In genomic region chr5:885529-885928, GRCh38 we compare ENCODE assay signal across 24 cellular contexts. TPM values are rescaled to one million over a fixed set of nuclear protein-coding genes. Genes with fewer than 3 reads are reported as not detected.
DNase-seq lines count a peak whose midpoint lies in the region; TF ChIP-seq lines count a peak whose summit lies in the region.
"Had no signal": no experiment of that assay in that cellular context is flagged by ENCODE, and none has a peak within 500 bp of the region (broad histone marks: within the 10 kb centered on the region; RNA-seq: fewer than 3 reads in every experiment).

No MANE protein-coding gene starts in this region.

- intact Hi-C loops in testis (cut with DNase I; ENCODE audit: low total_unique reads): no loop called here

- 84 to 93% methylated on average over 6 to 13 of the region's 13 CpGs for WGBS in testis, 2 donors

- H3K36me3 ChIP-seq in testis (ENCODE audit: low read depth, missing control alignments): no peaks in the 10 kb centered on the region

- no peaks in the 10 kb centered on the region for H3K27me3 ChIP-seq in testis
- H3K27me3 ChIP-seq: BLaER1 treated with 17β-estradiol and CSF1 and Interleukin-3, amounts not matched to agents 10 nM and 100 nM; Peyer's patch; upper lobe of left lung had no signal

- no peak for TF ChIP-seq POLR2A in testis (IDR thresholded peaks at IDR 0.05)

- no peaks in the 10 kb centered on the region for H3K9me3 ChIP-seq in testis
- H3K9me3 ChIP-seq: HAP-1, Peyer's patch, upper lobe of left lung had no signal

- TF ChIP-seq CTCF in testis (IDR thresholded peaks at IDR 0.05): no peak

- DNase-seq in NCI-H510A treated with DMSO at 0.1 percent for 48 hours (lab: John Stamatoyannopoulos, UW) (peak; percentile 31), NCI-H510A (lab: John Stamatoyannopoulos, UW) (no peak), cerebellar cortex (ENCODE audit: low spot score) (peak; percentile 47), hypothalamus (lab: John Stamatoyannopoulos, UW) (peak in 30 of 51 donors; percentile 4 to 68 (median 32)), testis (peak; percentile 54), NCI-H1930 (lab: John Stamatoyannopoulos, UW) (no peak), NCI-H524 treated with DMSO at 0.1 percent for 48 hours (lab: John Stamatoyannopoulos, UW) (no peak), NCI-H446 treated with DMSO at 0.1 percent for 48 hours (lab: John Stamatoyannopoulos, UW) (no peak)
- DNase-seq: 8988T; activated CD4-positive, alpha-beta T cell treated with anti-CD3 and anti-CD28 coated beads, Interleukin-2, amount 50 U/mL, for 4 hours; activated naive CD8-positive, alpha-beta T cell treated with anti-CD3 and anti-CD28 coated beads for 36 hours; activated T-cell treated with anti-CD3 and anti-CD28 coated beads, Interleukin-2, amount 50 U/mL, for 4 hours; DMS 273 treated with DMSO at 0.1 percent for 48 hours; Karpas-422; mesendoderm; NCI-H1436 treated with DMSO at 0.1 percent for 48 hours; NCI-H82; nephron progenitor cell; stimulated activated CD4-positive, alpha-beta T cell treated with anti-CD3 and anti-CD28 coated beads, Interleukin-15, amount 100 ng/mL, for 24 hours; stimulated activated naive CD4-positive, alpha-beta T cell had no signal

- H3K4me3 ChIP-seq in testis: no peak overlapping the region
- H3K4me3 ChIP-seq: BLaER1 treated with 17β-estradiol and CSF1 and Interleukin-3, amounts not matched to agents 10 nM and 100 nM; HAP-1; Peyer's patch; upper lobe of left lung had no signal

- H3K27ac ChIP-seq in testis: no peak overlapping the region
- H3K27ac ChIP-seq: BLaER1 treated with 17β-estradiol and CSF1 and Interleukin-3, amounts not matched to agents 10 nM and 100 nM; Peyer's patch; upper lobe of left lung had no signal

- H3K4me1 ChIP-seq in testis: no peaks in the 10 kb centered on the region
- H3K4me1 ChIP-seq: HAP-1, Peyer's patch had no signal

RNA-seq across cellular contexts. Expression of gene BRD9, which starts 7.1 kb away (rescaled TPM):
- total RNA-seq in testis: 100 to 1,000 TPM in 1 of 2 donors, 10 to 100 TPM in 1; 68.6 to 101 TPM
- polyA plus RNA-seq in testis (ENCODE audit: insufficient read depth, low read depth, low replicate concordance): 51.5 TPM

RNA-seq across cellular contexts. Expression of gene TRIP13, which starts 7.2 kb away (rescaled TPM):
- total RNA-seq in testis: 10 to 100 TPM; 34.3 to 49.1 TPM
- polyA plus RNA-seq in testis (ENCODE audit: insufficient read depth, low read depth, low replicate concordance): 71.6 TPM

RNA-seq across cellular contexts. Expression of gene ZDHHC11, which starts 34.7 kb away (rescaled TPM):
- total RNA-seq in testis: 10 to 100 TPM; 37.2 to 39.7 TPM
- 22.9 TPM for polyA plus RNA-seq in testis (ENCODE audit: insufficient read depth, low read depth, low replicate concordance)

Comparison
In these comparisons a context has a peak if more than half of its experiments do, and no peak if none do; other contexts are left out.
1. DNase-seq: peak in NCI-H510A treated with DMSO at 0.1 percent for 48 hours (single experiment), cerebellar cortex (single experiment), hypothalamus (30 of 51) and testis (single experiment); none in NCI-H510A (single experiment), NCI-H1930 (0 of 2), NCI-H524 treated with DMSO at 0.1 percent for 48 hours (single experiment) and NCI-H446 treated with DMSO at 0.1 percent for 48 hours (single experiment).